Comparison of ENCODE assay signal across 1 cellular context in genomic region chr17:66814570-66814969, GRCh38.
TF ChIP-seq lines count a peak whose summit lies in the region.

No MANE protein-coding gene starts in this region.

TF ChIP-seq in WTC11, 78 proteins besides CTCF, POLR2A, EP300 and RAD21 (continued from another document):
- TF ChIP-seq ZSCAN18 (CRISPR knock-in tag; IDR thresholded peaks at IDR 0.05): no peak
- TF ChIP-seq USF2 (CRISPR knock-in tag; IDR thresholded peaks at IDR 0.05): no peak
- TF ChIP-seq PREB (CRISPR knock-in tag; IDR thresholded peaks at IDR 0.05; ENCODE audit: borderline replicate concordance): no peak
